ENCODE assay signal across 10 cellular contexts in the genomic region with DNA sequence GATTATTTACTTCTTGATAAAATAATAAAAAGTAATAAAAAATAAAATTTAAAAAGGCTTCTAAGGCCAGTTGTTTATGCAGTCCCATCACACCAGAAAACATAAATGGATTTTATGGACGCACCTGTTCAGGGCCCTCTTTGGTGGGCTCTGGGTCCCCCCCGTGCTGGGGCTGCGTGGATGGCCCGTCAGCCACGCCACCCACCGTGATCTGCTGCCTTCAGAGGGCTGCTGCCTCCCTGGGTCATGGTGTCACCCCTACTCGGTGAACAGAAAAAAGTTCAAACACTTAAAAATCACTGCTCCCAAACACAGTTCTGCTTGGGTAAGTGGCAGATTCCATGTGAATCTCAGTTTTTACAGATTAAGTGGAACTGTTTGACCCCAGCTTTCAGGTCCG.
"Had no signal": no experiment of that assay in that cellular context is flagged by ENCODE, and none has a peak within 500 bp of the region (broad histone marks: within the 10 kb centered on the region; RNA-seq: fewer than 3 reads in every experiment).

No MANE protein-coding gene starts in this region.

- DNase-seq: GM23248, GOT3, H7, H9, HCEC 1CT, HFFc6 had no signal

- H3K36me3 ChIP-seq: HAP-1 had no signal

- H3K4me2 ChIP-seq: GM23338 had no signal

- H3K9me3 ChIP-seq: HAP-1 had no signal

- H3K4me3 Mint-ChIP-seq: GM23338, H9, HFFc6 had no signal

- H2AFZ ChIP-seq: GM23248, GM23338 had no signal

- H3K9ac ChIP-seq: GM23248 had no signal

- H3K27ac Mint-ChIP-seq: GM23338, H9, HFFc6 had no signal

- H3K4me3 ChIP-seq: GM23248, GM23338, HAP-1 had no signal

- FAIRE-seq: H54 had no signal

- H3K4me1 ChIP-seq: HAP-1 had no signal

- H3K9me3 Mint-ChIP-seq: GM23338, H9 had no signal

- H3K4me1 Mint-ChIP-seq: GM23338, H9 had no signal

- H3K27ac ChIP-seq: GM23248 had no signal

- ATAC-seq: GM23338, HCT116 had no signal
